ENCODE assay signal across 1 cellular context in genomic region chr22:37664249-37665101, GRCh38.
A peak's percentile ranks its signal among the peaks of the same experiment; 100 is the strongest.
TF ChIP-seq lines count a peak whose summit lies in the region.

No MANE protein-coding gene starts in this region.

TF ChIP-seq in HepG2, 621 proteins besides CTCF, POLR2A, EP300 and RAD21 (continues in another document):
- TF ChIP-seq SP4 (CRISPR knock-in tag; IDR thresholded peaks at IDR 0.05) (no peak), POLR2AphosphoS5 (IDR thresholded peaks at IDR 0.05; ENCODE audit: low read depth, low read length) (peak; percentile 42; the same call in 1 of the 2 replicates), SOX6 (IDR thresholded peaks at IDR 0.05) (no peak), SOX6 (CRISPR knock-in tag; IDR thresholded peaks at IDR 0.05) (peak; percentile 44), RXRA (CRISPR knock-in tag; IDR thresholded peaks at IDR 0.05) (no peak), MED1 (CRISPR knock-in tag; IDR thresholded peaks at IDR 0.05) (no peak), ZNF318 (CRISPR knock-in tag; IDR thresholded peaks at IDR 0.05) (no peak), SOX13 (IDR thresholded peaks at IDR 0.05) (no peak), SOX13 (CRISPR knock-in tag; conservative IDR thresholded peaks at IDR 0.05 in 1 of 2, IDR thresholded peaks at IDR 0.05 in 1 of 2) (peak in 1 of 2 experiments; percentile 32; a peak in 1 of 4 replicates), SMARCE1 (IDR thresholded peaks at IDR 0.05; ENCODE audit: borderline replicate concordance) (no peak), ZBTB4 (CRISPR knock-in tag; IDR thresholded peaks at IDR 0.05; ENCODE audit: borderline replicate concordance) (0 out of 2 replicates have a peak, but pooled peaks have one; percentile 39), ATRX (CRISPR knock-in tag; IDR thresholded peaks at IDR 0.05; ENCODE audit: borderline replicate concordance) (no peak), ZMYM3 (CRISPR knock-in tag; IDR thresholded peaks at IDR 0.05) (peak; percentile 93), GATAD2A (CRISPR knock-in tag; IDR thresholded peaks at IDR 0.05) (0 out of 2 replicates have a peak, but pooled peaks have one; percentile 20), TSC22D2 (CRISPR knock-in tag; IDR thresholded peaks at IDR 0.05; ENCODE audit: borderline replicate concordance) (no peak), TBX2 (CRISPR knock-in tag; IDR thresholded peaks at IDR 0.05; ENCODE audit: borderline replicate concordance) (peak; percentile 36; the same call in 1 of the 2 replicates), NBN (conservative IDR thresholded peaks at IDR 0.05) (no peak), KDM6A (CRISPR knock-in tag; IDR thresholded peaks at IDR 0.05; ENCODE audit: low read depth) (no peak), ZNF619 (CRISPR knock-in tag; IDR thresholded peaks at IDR 0.05) (no peak), RCOR2 (CRISPR knock-in tag; IDR thresholded peaks at IDR 0.05) (peak; percentile 94), PAF1 (CRISPR knock-in tag; IDR thresholded peaks at IDR 0.05) (no peak), EHMT2 (IDR thresholded peaks at IDR 0.05; ENCODE audit: borderline replicate concordance, low read depth, low read length) (no peak), FOXO4 (CRISPR knock-in tag; conservative IDR thresholded peaks at IDR 0.05) (no peak), ZNF629 (CRISPR knock-in tag; conservative IDR thresholded peaks at IDR 0.05) (peak; percentile 99), ATM (IDR thresholded peaks at IDR 0.05; ENCODE audit: borderline replicate concordance) (no peak), CEBPB (IDR thresholded peaks at IDR 0.05; ENCODE audit: borderline replicate concordance, low read depth, low read length) (no peak), KDM1A (CRISPR knock-in tag; IDR thresholded peaks at IDR 0.05) (peak; percentile 92; the same call in 1 of the 2 replicates), PCBP2 (optimal IDR thresholded peaks at IDR 0.05; ENCODE audit: low read depth, low read length, poor library complexity, severe bottlenecking) (no peak), KDM2A (CRISPR knock-in tag; IDR thresholded peaks at IDR 0.05; ENCODE audit: borderline replicate concordance, low read depth) (no peak), ZBTB33 (CRISPR knock-in tag; IDR thresholded peaks at IDR 0.05) (peak; percentile 73), MAZ (IDR thresholded peaks at IDR 0.05; ENCODE audit: borderline replicate concordance, low read depth, low read length) (no peak), MAZ (CRISPR knock-in tag; IDR thresholded peaks at IDR 0.05; ENCODE audit: low read depth) (no peak), PTBP1 (IDR thresholded peaks at IDR 0.05; ENCODE audit: low read depth, low read length, poor library complexity, severe bottlenecking) (no peak), EZH2 (conservative IDR thresholded peaks at IDR 0.05; ENCODE audit: low read depth, low read length) (no peak), PHF8 (CRISPR knock-in tag; IDR thresholded peaks at IDR 0.05) (no peak), ZNF878 (CRISPR knock-in tag; IDR thresholded peaks at IDR 0.05) (no peak), SKI (IDR thresholded peaks at IDR 0.05; ENCODE audit: partially characterized antibody) (peak; percentile 48), AHR (CRISPR knock-in tag; IDR thresholded peaks at IDR 0.05) (no peak), ZNF780A (CRISPR knock-in tag; IDR thresholded peaks at IDR 0.05) (0 out of 2 replicates have a peak, but pooled peaks have one; percentile 33), SSRP1 (CRISPR knock-in tag; IDR thresholded peaks at IDR 0.05) (0 out of 2 replicates have a peak, but pooled peaks have one; percentile 49), HDAC2 (CRISPR knock-in tag; IDR thresholded peaks at IDR 0.05) (0 out of 2 replicates have a peak, but pooled peaks have one; percentile 20), RBM22 (optimal IDR thresholded peaks at IDR 0.05; ENCODE audit: low read length) (peak; percentile 63), ZNF24 (IDR thresholded peaks at IDR 0.05) (peak; percentile 27; the same call in 1 of the 2 replicates), CHCHD3 (CRISPR knock-in tag; IDR thresholded peaks at IDR 0.05) (no peak), ZNF207 (IDR thresholded peaks at IDR 0.05; ENCODE audit: borderline replicate concordance) (no peak), ZNF121 (CRISPR knock-in tag; IDR thresholded peaks at IDR 0.05) (peak; percentile 23; the same call in 1 of the 2 replicates), HNRNPL (IDR thresholded peaks at IDR 0.05; ENCODE audit: low read depth, low read length) (0 out of 2 replicates have a peak, but pooled peaks have one; percentile 42), PRPF4 (IDR thresholded peaks at IDR 0.05; ENCODE audit: low read depth, low read length, poor library complexity, severe bottlenecking) (peak; percentile 53), ZBTB26 (CRISPR knock-in tag; IDR thresholded peaks at IDR 0.05; ENCODE audit: borderline replicate concordance) (no peak), ADNP (CRISPR knock-in tag; IDR thresholded peaks at IDR 0.05) (0 out of 2 replicates have a peak, but pooled peaks have one; percentile 50), HOMEZ (CRISPR knock-in tag; IDR thresholded peaks at IDR 0.05; ENCODE audit: low read depth) (no peak), ZBTB38 (CRISPR knock-in tag; IDR thresholded peaks at IDR 0.05) (peak; percentile 50; the same call in 1 of the 2 replicates), ZMYM2 (CRISPR knock-in tag; IDR thresholded peaks at IDR 0.05) (peak; percentile 56; the same call in 1 of the 2 replicates)
